In genomic region chr1:219555802-219556201, GRCh38 we compare ENCODE assay signal across 12 cellular contexts. TPM values are rescaled to one million over a fixed set of nuclear protein-coding genes. Genes with fewer than 3 reads are reported as not detected.
DNase-seq lines count a peak whose midpoint lies in the region; ATAC-seq lines count a peak whose summit lies in the region.
"Had no signal": no experiment of that assay in that cellular context is flagged by ENCODE, and none has a peak within 500 bp of the region (broad histone marks: within the 10 kb centered on the region; RNA-seq: fewer than 3 reads in every experiment).

No MANE protein-coding gene starts in this region.

- no peaks in the 10 kb centered on the region for H3K9me3 ChIP-seq in ectodermal cell (ENCODE audit: control insufficient read depth, low read length)
- no peaks in the 10 kb centered on the region for H3K9me3 ChIP-seq in muscle layer of duodenum (ENCODE audit: control insufficient read depth in 1 of 2, low read length in 2 of 2)

- H3K27ac ChIP-seq in ectodermal cell (ENCODE audit: insufficient read depth, low read depth, low read length, poor library complexity, severe bottlenecking) (peak overlapping the region; percentile 79), muscle layer of duodenum (ENCODE audit: low read length) (peak overlapping the region; percentile 58)

- 5 to 13% methylated on average over 2 of the region's 2 CpGs for WGBS in ectodermal cell, 2 experiments

- H3K27me3 ChIP-seq in ectodermal cell (ENCODE audit: control insufficient read depth, insufficient read depth, low read length, poor library complexity, severe bottlenecking): no peaks in the 10 kb centered on the region
- H3K27me3 ChIP-seq in muscle layer of duodenum (ENCODE audit: low read depth, low read length): no peaks in the 10 kb centered on the region

- no peak for ATAC-seq in HG03196 (IDR thresholded peaks at IDR 0.05; ENCODE audit: unreplicated experiment)

- H3K4me3 ChIP-seq in ectodermal cell (ENCODE audit: insufficient read depth, low read depth, low read length) (no peak overlapping the region), muscle layer of duodenum (ENCODE audit: low read depth in 1 of 2, low read length in 2 of 2) (no peak overlapping the region)

- DNase-seq in AG08396 (ENCODE audit: low spot score) (peak; percentile 17), NCI-H1930 (lab: John Stamatoyannopoulos, UW) (peak; percentile 59 to 82), DMS153 treated with DMSO at 0.1 percent for 48 hours (lab: John Stamatoyannopoulos, UW; ENCODE audit: unreplicated experiment) (no peak), activated gamma-delta T cell (lab: John Stamatoyannopoulos, UW) (no peak)
- no peak for DNase-seq in activated naive CD4-positive, alpha-beta T cell treated with anti-CD3 and anti-CD28 coated beads, Interleukin-2, amount 50 U/mL, for 16 hours
- DNase-seq: CD4-positive, CD25-positive, alpha-beta regulatory T cell; cerebellar nuclear complex; NCI-H510A had no signal

- H3K4me1 ChIP-seq in ectodermal cell (ENCODE audit: control insufficient read depth, insufficient read depth, low read length) (peaks cover 18% of the 10 kb centered on the region), muscle layer of duodenum (ENCODE audit: control insufficient read depth in 1 of 2, insufficient read depth in 2 of 2, low read length in 2 of 2) (peaks cover 0 to 6% of the 10 kb centered on the region in 2 donors)

- H3K36me3 ChIP-seq in ectodermal cell (ENCODE audit: control insufficient read depth, insufficient read depth, low read length) (no peaks in the 10 kb centered on the region), muscle layer of duodenum (ENCODE audit: control insufficient read depth in 1 of 2, insufficient read depth in 2 of 2, low read length in 2 of 2) (no peaks in the 10 kb centered on the region)

RNA-seq across cellular contexts. Expression of gene ZC3H11B, which starts 57.1 kb away (rescaled TPM):
- polyA plus RNA-seq in ectodermal cell (2013, experiment 1 of 4): 0.65 TPM
- polyA plus RNA-seq in ectodermal cell (2013, experiment 2 of 4): 0.27 TPM
- polyA plus RNA-seq in ectodermal cell (2013, experiment 3 of 4): 0.43 TPM
- polyA plus RNA-seq in ectodermal cell (2013, experiment 4 of 4): 0.36 TPM
- polyA plus RNA-seq: CD4-positive, CD25-positive, alpha-beta regulatory T cell; IgD-negative memory B cell had no signal

Comparison
In these comparisons a context has a peak if more than half of its experiments do, and no peak if none do; other contexts are left out.
1. DNase-seq: peak in AG08396 (single experiment) and NCI-H1930 (2 of 2); none in DMS153 treated with DMSO at 0.1 percent for 48 hours (single experiment), activated gamma-delta T cell (single experiment) and activated naive CD4-positive, alpha-beta T cell treated with anti-CD3 and anti-CD28 coated beads, Interleukin-2, amount 50 U/mL, for 16 hours (single experiment).